Comparison of ENCODE assay signal across 1 cellular context in the genomic region with DNA sequence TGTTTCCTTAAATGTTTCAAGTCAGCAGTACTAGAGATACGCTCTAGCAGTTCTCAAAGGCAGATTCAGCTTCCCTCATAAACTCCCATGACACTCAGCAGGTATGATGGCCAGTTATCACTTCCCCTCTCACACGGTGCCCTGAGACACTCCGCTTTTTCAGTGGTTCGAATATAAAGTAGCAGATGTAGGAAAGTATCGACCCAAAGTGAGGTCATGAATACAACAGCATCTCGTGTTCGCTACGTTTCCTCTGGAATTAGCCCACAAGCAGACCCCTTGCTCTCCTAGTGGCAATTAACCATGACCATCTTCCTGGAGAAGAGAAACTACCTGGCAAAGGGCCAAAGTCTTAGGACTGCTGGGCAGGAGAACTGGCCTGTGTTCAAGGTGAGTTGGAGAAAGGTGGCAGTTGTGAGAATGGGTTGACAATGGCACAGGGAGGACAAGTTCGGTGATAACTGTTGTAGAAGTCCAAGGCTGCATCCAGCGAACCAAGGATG.
TF ChIP-seq lines count a peak whose summit lies in the region.

No MANE protein-coding gene starts in this region.

TF ChIP-seq in K562, 482 proteins besides CTCF, POLR2A, EP300 and RAD21:
- TF ChIP-seq RNF2 (IDR thresholded peaks at IDR 0.05) (no peak), CBX2 (IDR thresholded peaks at IDR 0.05; ENCODE audit: insufficient read depth, low read length, poor library complexity, severe bottlenecking) (no peak), ZNF583 (CRISPR knock-in tag; IDR thresholded peaks at IDR 0.05) (no peak), PHF8 (IDR thresholded peaks at IDR 0.05; ENCODE audit: borderline replicate concordance, low read length) (no peak), NFATC3 (IDR thresholded peaks at IDR 0.05) (no peak), EHMT2 (IDR thresholded peaks at IDR 0.05) (no peak), NFIX (CRISPR knock-in tag; IDR thresholded peaks at IDR 0.05; ENCODE audit: low read depth) (peak; percentile 52), KDM5B (IDR thresholded peaks at IDR 0.05; ENCODE audit: insufficient replicate concordance, low read depth, low read length) (peak; percentile 11), POLR2B (IDR thresholded peaks at IDR 0.05; ENCODE audit: low read depth, partially characterized antibody) (peak; percentile 65), SUPT5H (IDR thresholded peaks at IDR 0.05) (peak; percentile 72), NFIC (IDR thresholded peaks at IDR 0.05) (peak; percentile 95)
- TF ChIP-seq, protein P1, sequence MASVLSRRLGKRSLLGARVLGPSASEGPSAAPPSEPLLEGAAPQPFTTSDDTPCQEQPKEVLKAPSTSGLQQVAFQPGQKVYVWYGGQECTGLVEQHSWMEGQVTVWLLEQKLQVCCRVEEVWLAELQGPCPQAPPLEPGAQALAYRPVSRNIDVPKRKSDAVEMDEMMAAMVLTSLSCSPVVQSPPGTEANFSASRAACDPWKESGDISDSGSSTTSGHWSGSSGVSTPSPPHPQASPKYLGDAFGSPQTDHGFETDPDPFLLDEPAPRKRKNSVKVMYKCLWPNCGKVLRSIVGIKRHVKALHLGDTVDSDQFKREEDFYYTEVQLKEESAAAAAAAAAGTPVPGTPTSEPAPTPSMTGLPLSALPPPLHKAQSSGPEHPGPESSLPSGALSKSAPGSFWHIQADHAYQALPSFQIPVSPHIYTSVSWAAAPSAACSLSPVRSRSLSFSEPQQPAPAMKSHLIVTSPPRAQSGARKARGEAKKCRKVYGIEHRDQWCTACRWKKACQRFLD (CRISPR knock-in tag; IDR thresholded peaks at IDR 0.05), result no peak
- TF ChIP-seq, protein P2, sequence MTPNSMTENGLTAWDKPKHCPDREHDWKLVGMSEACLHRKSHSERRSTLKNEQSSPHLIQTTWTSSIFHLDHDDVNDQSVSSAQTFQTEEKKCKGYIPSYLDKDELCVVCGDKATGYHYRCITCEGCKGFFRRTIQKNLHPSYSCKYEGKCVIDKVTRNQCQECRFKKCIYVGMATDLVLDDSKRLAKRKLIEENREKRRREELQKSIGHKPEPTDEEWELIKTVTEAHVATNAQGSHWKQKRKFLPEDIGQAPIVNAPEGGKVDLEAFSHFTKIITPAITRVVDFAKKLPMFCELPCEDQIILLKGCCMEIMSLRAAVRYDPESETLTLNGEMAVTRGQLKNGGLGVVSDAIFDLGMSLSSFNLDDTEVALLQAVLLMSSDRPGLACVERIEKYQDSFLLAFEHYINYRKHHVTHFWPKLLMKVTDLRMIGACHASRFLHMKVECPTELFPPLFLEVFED (CRISPR knock-in tag; conservative IDR thresholded peaks at IDR 0.05), result 0 out of 2 replicates have a peak, but pooled peaks have one; percentile 26
